Comparison of ENCODE assay signal across 11 cellular contexts in the genomic region with DNA sequence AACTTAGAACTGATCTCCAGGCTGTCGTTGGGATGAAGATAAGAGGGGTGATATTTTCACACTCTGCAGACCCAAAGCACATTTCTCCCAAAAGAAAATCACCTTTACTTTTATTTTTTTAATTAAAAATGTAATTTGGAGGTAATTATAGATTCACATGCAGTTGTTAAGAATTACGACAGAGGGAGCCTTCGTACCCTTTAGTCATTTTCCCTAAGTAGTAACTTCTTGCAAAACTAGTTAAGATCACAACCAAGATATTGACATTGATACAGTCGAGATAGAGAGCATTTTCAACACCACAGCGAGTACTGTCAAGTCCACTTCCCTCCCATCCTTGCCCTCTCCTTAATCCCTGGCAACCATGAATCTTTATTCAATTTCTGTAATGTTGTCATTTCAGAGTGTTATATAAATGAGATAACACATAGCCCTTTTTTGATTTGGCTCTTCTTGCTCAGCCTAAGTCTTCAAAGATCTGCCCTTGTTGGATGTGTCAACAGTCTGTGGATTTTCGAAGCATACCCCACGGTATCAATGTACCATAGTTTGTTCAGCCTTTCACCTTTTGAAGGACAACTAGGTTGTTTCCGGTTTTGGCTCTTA. TPM values are rescaled to one million over a fixed set of nuclear protein-coding genes. Genes with fewer than 3 reads are reported as not detected.
DNase-seq lines count a peak whose midpoint lies in the region; ATAC-seq and TF ChIP-seq lines count a peak whose summit lies in the region.
"Had no signal": no experiment of that assay in that cellular context is flagged by ENCODE, and none has a peak within 500 bp of the region (broad histone marks: within the 10 kb centered on the region; RNA-seq: fewer than 3 reads in every experiment).

No MANE protein-coding gene starts in this region.

- in situ Hi-C loops in GM13977 (cut with MboI; ENCODE audit: low pct_unique_long_range_greater_than_20kb, low sequenced_read_pairs, unreplicated experiment): no loop called here

- no peaks in the 10 kb centered on the region for H3K9me3 ChIP-seq in A673 (ENCODE audit: low read depth, low read length, poor library complexity, severe bottlenecking)
- H3K9me3 ChIP-seq in RWPE2 (ENCODE audit: severe bottlenecking): no peaks in the 10 kb centered on the region

- DNase-seq in A673 (ENCODE audit: low spot score): peak; percentile 37
- DNase-seq in GM13977 (ENCODE audit: low spot score): peak; percentile 30
- DNase-seq in RWPE2 (ENCODE audit: low spot score): no peak
- peak; percentile 15 to 62 for DNase-seq in foreskin fibroblast
- DNase-seq in NCI-H146 (lab: John Stamatoyannopoulos, UW): no peak
- DNase-seq: GF-D8, NCI-H510A treated with DMSO at 0.1 percent for 48 hours had no signal

- no peaks in the 10 kb centered on the region for H3K27me3 ChIP-seq in A673 (replicated peaks; ENCODE audit: insufficient read depth, low read depth, low read length, poor library complexity)
- no peaks in the 10 kb centered on the region for H3K27me3 ChIP-seq in RWPE2 (ENCODE audit: insufficient read depth, poor library complexity, severe bottlenecking)

- H3K4me1 ChIP-seq in A673 (ENCODE audit: insufficient read depth, low read length, poor library complexity, severe bottlenecking): no peaks in the 10 kb centered on the region
- no peaks in the 10 kb centered on the region for H3K4me1 ChIP-seq in RWPE2 (ENCODE audit: insufficient read depth, poor library complexity, severe bottlenecking)

- H3K36me3 ChIP-seq in A673 (ENCODE audit: insufficient read depth, low read length, poor library complexity, severe bottlenecking) (no peaks in the 10 kb centered on the region), RWPE2 (ENCODE audit: low read depth) (no peaks in the 10 kb centered on the region)

- intact Hi-C loops in A673 (cut with micrococcal nuclease; ENCODE audit: unreplicated experiment): loop anchor here (2.0 to 10.0 kb wide), 2 partner anchors 229 to 973 kb away; no protein-coding TSS in a partner anchor

- CTCF ChIA-PET in A673 (lab: Charles Lee): interaction anchor here (0.6 kb wide), 1 partner anchor 104 kb away, joined by 5 read pairs; no protein-coding TSS in a partner anchor

- POLR2A ChIA-PET in A673 (lab: Charles Lee; ENCODE audit: low non-redundant PET): no interaction called here

- BruUV-seq in A673 (replicated peaks; lab: Mats Ljungman, UMichigan): no TSS peak

- no peak overlapping the region for H3K27ac ChIP-seq in A673 (ENCODE audit: low read depth, low read length, poor library complexity, severe bottlenecking)
- no peak overlapping the region for H3K27ac ChIP-seq in RWPE2 (ENCODE audit: poor library complexity, severe bottlenecking)

- H3K4me3 ChIP-seq in A673 (ENCODE audit: low read depth, low read length, poor library complexity, severe bottlenecking): no peak overlapping the region
- H3K4me3 ChIP-seq in RWPE2 (ENCODE audit: severe bottlenecking): no peak overlapping the region
- no peak overlapping the region for H3K4me3 ChIP-seq in foreskin fibroblast (ENCODE audit: low read depth in 1 of 2, low read length in 2 of 2)

- TF ChIP-seq CTCF in A673 (conservative IDR thresholded peaks at IDR 0.05; ENCODE audit: low read depth, low read length) (peak; percentile 65), GM13977 (IDR thresholded peaks at IDR 0.05; ENCODE audit: extremely low read depth, insufficient read depth, missing control alignments) (peak; percentile 39), RWPE2 (IDR thresholded peaks at IDR 0.05; ENCODE audit: poor library complexity, severe bottlenecking) (peak; percentile 80), foreskin fibroblast (IDR thresholded peaks at IDR 0.05; ENCODE audit: low read depth, low read length) (peak; percentile 37)

- ATAC-seq in RWPE2 (ENCODE audit: low read depth) (no peak), HG02571 (IDR thresholded peaks at IDR 0.05; ENCODE audit: unreplicated experiment) (no peak), HG02623 (IDR thresholded peaks at IDR 0.05; ENCODE audit: unreplicated experiment) (no peak), HG03108 (IDR thresholded peaks at IDR 0.05; ENCODE audit: unreplicated experiment) (no peak)
- ATAC-seq: left lobe of liver had no signal

RNA-seq across cellular contexts. Expression of a gene that starts 39.6 kb away (rescaled TPM):
- total RNA-seq in A673 (2021): 1.1 TPM in 2 replicates

Comparison
In these comparisons a context has a peak if more than half of its experiments do, and no peak if none do; other contexts are left out.
1. DNase-seq: peak in A673 (single experiment), GM13977 (single experiment) and foreskin fibroblast (2 of 2); none in RWPE2 (single experiment) and NCI-H146 (single experiment).
2. Peak in every context shown above with its lines, with median percentiles within 50 percentile points of each other: CTCF ChIP-seq.